ENCODE assay signal across 1 cellular context in the genomic region with DNA sequence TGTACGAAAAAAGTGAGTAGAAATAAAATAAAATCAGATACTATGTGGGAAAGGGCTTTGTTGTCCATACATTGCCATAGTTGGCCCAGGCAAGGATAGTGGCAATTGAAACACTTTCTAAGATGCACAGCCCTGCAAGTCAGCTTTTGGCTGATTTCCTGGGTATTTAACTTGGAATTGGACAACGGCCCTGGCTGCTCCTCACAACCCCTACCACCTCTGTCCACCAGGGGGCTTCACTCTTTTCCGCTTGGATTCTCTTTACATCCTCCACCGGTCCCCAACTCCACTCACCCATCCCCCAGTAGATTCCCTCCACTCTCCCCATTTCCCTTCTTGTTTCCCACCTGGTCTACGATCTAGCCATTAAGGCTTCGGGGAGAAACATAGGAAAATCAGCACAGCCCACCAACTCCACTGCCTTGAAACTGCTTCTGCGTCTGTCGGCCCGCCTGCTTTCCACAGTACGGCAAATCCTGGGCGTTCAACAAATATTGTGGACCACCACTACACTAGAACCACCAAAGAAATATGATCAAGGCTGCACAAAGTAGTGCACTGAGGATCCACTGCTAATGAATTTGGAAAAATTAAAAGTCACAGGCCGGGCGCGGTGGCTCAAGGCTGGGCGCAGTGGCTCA.
TF ChIP-seq lines count a peak whose summit lies in the region.

No MANE protein-coding gene starts in this region.

TF ChIP-seq in IMR-90, 13 proteins besides CTCF, POLR2A, EP300 and RAD21:
- TF ChIP-seq SMC3 (IDR thresholded peaks at IDR 0.05; ENCODE audit: low read depth, low read length) (peak; percentile 60), CHD1 (IDR thresholded peaks at IDR 0.05; ENCODE audit: low read depth, low read length) (no peak), CEBPB (IDR thresholded peaks at IDR 0.05; ENCODE audit: low read depth, low read length) (no peak), MXI1 (IDR thresholded peaks at IDR 0.05; ENCODE audit: borderline replicate concordance, low read depth, low read length) (no peak), BHLHE40 (IDR thresholded peaks at IDR 0.05; ENCODE audit: low read depth, low read length) (no peak), MAFK (IDR thresholded peaks at IDR 0.05; ENCODE audit: low read depth, low read length) (no peak), MAZ (IDR thresholded peaks at IDR 0.05; ENCODE audit: borderline replicate concordance, low read depth, low read length) (no peak)
